Comparison of ENCODE assay signal across 22 cellular contexts in the genomic region with DNA sequence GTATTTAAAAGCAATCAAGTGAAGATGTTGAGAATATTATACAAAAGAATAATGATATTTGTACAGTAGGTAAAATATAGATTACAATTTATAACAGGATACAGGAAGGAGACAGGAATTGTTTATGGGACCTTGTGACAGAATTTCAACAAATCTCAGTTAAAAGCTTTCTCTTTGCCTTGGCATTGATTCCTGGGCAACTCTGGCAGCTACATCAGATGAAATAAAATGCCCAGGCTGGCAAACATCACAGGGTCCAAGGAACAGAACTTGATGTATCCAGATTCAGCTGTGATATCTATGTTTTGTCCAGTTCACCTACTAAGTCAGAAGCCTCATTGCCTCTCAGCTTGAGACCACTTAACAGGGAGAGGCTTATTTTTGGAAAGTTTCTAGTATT.
"Had no signal": no experiment of that assay in that cellular context is flagged by ENCODE, and none has a peak within 500 bp of the region (broad histone marks: within the 10 kb centered on the region; RNA-seq: fewer than 3 reads in every experiment).

No MANE protein-coding gene starts in this region.

- H3K4me3 ChIP-seq: left ventricle myocardium inferior, lung, pancreas, prostate gland, skin epidermis, tibial nerve, uterus had no signal

- ATAC-seq: naive thymus-derived CD8-positive, alpha-beta T cell; pancreas; right cardiac atrium; sciatic nerve; stimulated activated effector memory CD8-positive, alpha-beta T cell treated with anti-CD3 and anti-CD28 coated beads, Interleukin-12 subunit alpha, Interleukin-12 subunit beta, amount 100 ng/mL, for 72 hours had no signal

- H3K4me1 ChIP-seq: left ventricle myocardium inferior, pancreas, prostate gland, uterus had no signal

- FAIRE-seq: pancreas had no signal

- H3K27me3 ChIP-seq: tibial nerve, uterus had no signal

- H3K9me3 ChIP-seq: pancreas, prostate gland, uterus had no signal

- DNase-seq: islet precursor cell; left ventricle myocardium inferior; mesenchymal stem cell; naive thymus-derived CD8-positive, alpha-beta T cell; nucleus accumbens; pancreas; posterior cingulate gyrus; retina; right cardiac atrium; stimulated activated CD4-positive, alpha-beta T cell treated with anti-CD3 and anti-CD28 coated beads, Interleukin-12 subunit alpha, Interleukin-12 subunit beta, amount 100 ng/mL, for 4 hours; stimulated activated CD4-positive, alpha-beta T cell treated with anti-CD3 and anti-CD28 coated beads, Interleukin-15, amount 100 ng/mL, for 24 hours; stimulated activated CD4-positive, alpha-beta T cell treated with anti-CD3 and anti-CD28 coated beads, Interleukin-2, amount 100 ng/mL, for 24 hours; stimulated activated CD4-positive, alpha-beta T cell treated with anti-CD3 and anti-CD28 coated beads, Interleukin-4, amount 100 ng/mL, for 1 hour; stimulated activated naive CD4-positive, alpha-beta T cell; substantia nigra; uterus had no signal

- H3K27ac ChIP-seq: left ventricle myocardium inferior, pancreas, prostate gland, tibial nerve, uterus had no signal

- H3K36me3 ChIP-seq: left ventricle myocardium inferior, pancreas, prostate gland, tibial nerve, uterus had no signal
